Comparison of ENCODE assay signal across 22 cellular contexts in genomic region chr3:64627042-64627441, GRCh38.
"Had no signal": no experiment of that assay in that cellular context is flagged by ENCODE, and none has a peak within 500 bp of the region (broad histone marks: within the 10 kb centered on the region; RNA-seq: fewer than 3 reads in every experiment).

No MANE protein-coding gene starts in this region.

- H3K27ac Mint-ChIP-seq: memory B cell; natural killer cell; stimulated activated effector memory CD8-positive, alpha-beta T cell treated with anti-CD3 and anti-CD28 coated beads, Interleukin-12 subunit alpha, Interleukin-12 subunit beta, amount 100 ng/mL, for 72 hours had no signal

- H3K36me3 ChIP-seq: ovary had no signal

- ATAC-seq: foreskin keratinocyte; gastroesophageal sphincter; natural killer cell; stimulated activated effector memory CD8-positive, alpha-beta T cell treated with anti-CD3 and anti-CD28 coated beads, Interleukin-12 subunit alpha, Interleukin-12 subunit beta, amount 100 ng/mL, for 72 hours had no signal

- H3K4me1 ChIP-seq: esophagus muscularis mucosa, foreskin keratinocyte, gastroesophageal sphincter, sigmoid colon, stomach, thyroid gland, vagina had no signal

- H3K27me3 ChIP-seq: dorsolateral prefrontal cortex, esophagus muscularis mucosa, foreskin keratinocyte, gastroesophageal sphincter, ovary, sigmoid colon, stomach, thyroid gland, vagina had no signal

- H3K4me3 ChIP-seq: dorsolateral prefrontal cortex, esophagus muscularis mucosa, gastroesophageal sphincter, lung, ovary, sigmoid colon, stomach, thyroid gland, vagina had no signal

- H3K4me1 Mint-ChIP-seq: memory B cell; natural killer cell; stimulated activated effector memory CD8-positive, alpha-beta T cell treated with anti-CD3 and anti-CD28 coated beads, Interleukin-12 subunit alpha, Interleukin-12 subunit beta, amount 100 ng/mL, for 72 hours had no signal

- H3K36me3 Mint-ChIP-seq: memory B cell; natural killer cell; stimulated activated effector memory CD8-positive, alpha-beta T cell treated with anti-CD3 and anti-CD28 coated beads, Interleukin-12 subunit alpha, Interleukin-12 subunit beta, amount 100 ng/mL, for 72 hours had no signal

- H3K4me3 Mint-ChIP-seq: memory B cell; natural killer cell; stimulated activated effector memory CD8-positive, alpha-beta T cell treated with anti-CD3 and anti-CD28 coated beads, Interleukin-12 subunit alpha, Interleukin-12 subunit beta, amount 100 ng/mL, for 72 hours had no signal

- FAIRE-seq: colon, endothelial cell of umbilical vein, kidney had no signal

- DNase-seq: dorsolateral prefrontal cortex; effector CD4-positive, alpha-beta T cell; foreskin keratinocyte; kidney; natural killer cell; occipital lobe; ovary; posterior cingulate gyrus; sigmoid colon; stimulated activated CD4-positive, alpha-beta T cell treated with anti-CD3 and anti-CD28 coated beads, Interleukin-2, amount 100 ng/mL, for 24 hours; stimulated activated CD4-positive, alpha-beta T cell treated with anti-CD3 and anti-CD28 coated beads, Interleukin-4, amount 100 ng/mL, for 24 hours; stimulated activated naive CD4-positive, alpha-beta T cell treated with Interleukin-2 at 50 U/mL for 16 hours; stomach; thyroid gland had no signal

- H3K9me3 ChIP-seq: esophagus muscularis mucosa, gastroesophageal sphincter, ovary, sigmoid colon, stomach, thyroid gland, vagina had no signal

- H3K27ac ChIP-seq: dorsolateral prefrontal cortex, esophagus muscularis mucosa, foreskin keratinocyte, gastroesophageal sphincter, ovary, sigmoid colon, stomach, thyroid gland, vagina had no signal
